ENCODE assay signal across 19 cellular contexts in genomic region chr18:3384664-3385189, GRCh38.
A peak's percentile ranks its signal among the peaks of the same experiment; 100 is the strongest.
DNase-seq lines count a peak whose midpoint lies in the region; ATAC-seq and TF ChIP-seq lines count a peak whose summit lies in the region.
"Had no signal": no experiment of that assay in that cellular context is flagged by ENCODE, and none has a peak within 500 bp of the region (broad histone marks: within the 10 kb centered on the region; RNA-seq: fewer than 3 reads in every experiment).

No MANE protein-coding gene starts in this region.

- peaks cover 13% of the 10 kb centered on the region for H3K4me1 Mint-ChIP-seq in Caco-2 (ENCODE audit: low read depth, unreplicated experiment)
- H3K4me1 Mint-ChIP-seq in CD8-positive, alpha-beta T cell (ENCODE audit: low read depth) = no peaks in the 10 kb centered on the region
- peaks cover 4% of the 10 kb centered on the region for H3K4me1 Mint-ChIP-seq in activated T-cell treated with anti-CD3 and anti-CD28 coated beads, Interleukin-2, amount 50 U/mL, for 4 hours (ENCODE audit: low read depth)
- H3K4me1 Mint-ChIP-seq: stimulated activated effector memory CD8-positive, alpha-beta T cell treated with anti-CD3 and anti-CD28 coated beads, Interleukin-12 subunit alpha, Interleukin-12 subunit beta, amount 100 ng/mL, for 72 hours had no signal

- no peaks in the 10 kb centered on the region for H3K36me3 ChIP-seq in Caco-2 (ENCODE audit: control insufficient read depth, insufficient read depth, low read length)
- H3K36me3 ChIP-seq in Panc1 (ENCODE audit: control insufficient read depth, insufficient read depth, low read length) = no peaks in the 10 kb centered on the region
- no peaks in the 10 kb centered on the region for H3K36me3 ChIP-seq in CD8-positive, alpha-beta T cell (ENCODE audit: insufficient read depth, low read length)
- H3K36me3 ChIP-seq in tibial nerve = no peaks in the 10 kb centered on the region
- H3K36me3 ChIP-seq in WERI-Rb-1 = no peaks in the 10 kb centered on the region

- intact Hi-C loops in Caco-2 (cut with micrococcal nuclease; ENCODE audit: unreplicated experiment) = loop anchor here (5.0 kb wide), 2 partner anchors 102 to 208 kb away; no protein-coding TSS in a partner anchor
- intact Hi-C loops in Panc1 (cut with micrococcal nuclease; ENCODE audit: unreplicated experiment) = no loop called here
- intact Hi-C loops in CD8-positive, alpha-beta T cell (cut with DNase I, micrococcal nuclease) = loop anchor here in 1 of 2 experiments (5.0 kb wide), 2 partner anchors 208 to 283 kb away; no protein-coding TSS in a partner anchor

- H3K27me3 ChIP-seq in Caco-2 (replicated peaks; ENCODE audit: control insufficient read depth, insufficient read depth, low read length) = no peaks in the 10 kb centered on the region
- no peaks in the 10 kb centered on the region for H3K27me3 ChIP-seq in Panc1 (ENCODE audit: control insufficient read depth, insufficient read depth, low read length)
- H3K27me3 ChIP-seq in CD8-positive, alpha-beta T cell (ENCODE audit: insufficient read depth, low read length) = no peaks in the 10 kb centered on the region
- no peaks in the 10 kb centered on the region for H3K27me3 ChIP-seq in tibial nerve
- H3K27me3 ChIP-seq in WERI-Rb-1 (ENCODE audit: insufficient read depth, low read depth, severe bottlenecking) = no peaks in the 10 kb centered on the region

- H3K9me3 ChIP-seq in Caco-2 = no peaks in the 10 kb centered on the region; the same call in none of the 2 replicates
- H3K9me3 ChIP-seq in Panc1 (ENCODE audit: control insufficient read depth, insufficient read depth, low read depth, low read length) = peaks cover 15% of the 10 kb centered on the region; the same call in 1 of the 2 replicates
- H3K9me3 ChIP-seq in CD8-positive, alpha-beta T cell (ENCODE audit: low read length) = no peaks in the 10 kb centered on the region
- peaks cover 0 to 6% (median 0%) of the 10 kb centered on the region in 4 donors for H3K9me3 ChIP-seq in tibial nerve
- H3K9me3 ChIP-seq in WERI-Rb-1 (ENCODE audit: severe bottlenecking) = no peaks in the 10 kb centered on the region

- no peak overlapping the region for H3K4me3 Mint-ChIP-seq in Caco-2 (ENCODE audit: unreplicated experiment)
- H3K4me3 Mint-ChIP-seq in CD8-positive, alpha-beta T cell = no peak overlapping the region
- H3K4me3 Mint-ChIP-seq in activated T-cell treated with anti-CD3 and anti-CD28 coated beads, Interleukin-2, amount 50 U/mL, for 4 hours = no peak overlapping the region
- H3K4me3 Mint-ChIP-seq: activated naive CD8-positive, alpha-beta T cell treated with anti-CD3 and anti-CD28 coated beads, Interleukin-2, amount 50 U/mL, for 24 hours; stimulated activated effector memory CD8-positive, alpha-beta T cell treated with anti-CD3 and anti-CD28 coated beads, Interleukin-12 subunit alpha, Interleukin-12 subunit beta, amount 100 ng/mL, for 72 hours had no signal

- ATAC-seq in GM19351 (IDR thresholded peaks at IDR 0.05; ENCODE audit: unreplicated experiment) (peak; percentile 91), HG02938 (IDR thresholded peaks at IDR 0.05; ENCODE audit: unreplicated experiment) (peak; percentile 60), Panc1 (peak; percentile 44)
- ATAC-seq in CD8-positive, alpha-beta T cell = no peak
- ATAC-seq in activated T-cell treated with anti-CD3 and anti-CD28 coated beads, Interleukin-2, amount 50 U/mL, for 4 hours = no peak
- ATAC-seq: activated naive CD8-positive, alpha-beta T cell treated with anti-CD3 and anti-CD28 coated beads, Interleukin-2, amount 50 U/mL, for 24 hours; stimulated activated effector memory CD8-positive, alpha-beta T cell treated with anti-CD3 and anti-CD28 coated beads, Interleukin-12 subunit alpha, Interleukin-12 subunit beta, amount 100 ng/mL, for 72 hours had no signal

- 90% methylated on average over 9 of the region's 9 CpGs for WGBS in tibial nerve, 2 donors

- POLR2A ChIA-PET in Caco-2 (lab: Charles Lee) (no interaction called here), Panc1 (lab: Charles Lee) (interaction anchor here (0.6 kb wide), 1 partner anchor 63 kb away, joined by 7 read pairs; no protein-coding TSS in a partner anchor)
- POLR2A ChIA-PET in CD8-positive, alpha-beta T cell (lab: Charles Lee) = no interaction called here

- peaks cover 15% of the 10 kb centered on the region for H3K4me1 ChIP-seq in Caco-2
- peaks cover 6% of the 10 kb centered on the region; the same call in 1 of the 2 replicates for H3K4me1 ChIP-seq in Panc1 (ENCODE audit: control insufficient read depth, insufficient read depth, low read length)
- no peaks in the 10 kb centered on the region for H3K4me1 ChIP-seq in CD8-positive, alpha-beta T cell (ENCODE audit: insufficient read depth, low read length)
- H3K4me1 ChIP-seq in tibial nerve = peaks cover 0 to 3% (median 0%) of the 10 kb centered on the region in 4 donors

- no TSS peak for BruUV-seq in Caco-2 (replicated peaks; lab: Mats Ljungman, UMichigan)
- no TSS peak for BruUV-seq in Panc1 (replicated peaks; lab: Mats Ljungman, UMichigan)

- peak overlapping the region; percentile 74 for H3K27ac ChIP-seq in Panc1 (ENCODE audit: low read length)
- no peak overlapping the region for H3K27ac ChIP-seq in CD8-positive, alpha-beta T cell (ENCODE audit: low read depth, low read length)
- no peak overlapping the region for H3K27ac ChIP-seq in tibial nerve
- H3K27ac ChIP-seq in WERI-Rb-1 = no peak overlapping the region
- H3K27ac ChIP-seq: GM23248 had no signal

- CTCF ChIA-PET in Caco-2 (lab: Charles Lee) = interaction anchor here (0.5 kb wide), 1 partner anchor 54 kb away, joined by 4 read pairs; no protein-coding TSS in a partner anchor
- CTCF ChIA-PET in Panc1 (lab: Charles Lee) = no interaction called here
- CTCF ChIA-PET in CD8-positive, alpha-beta T cell (lab: Charles Lee) = interaction anchor here (1.2 kb wide), 1 partner anchor 65 kb away, joined by 3 read pairs; no protein-coding TSS in a partner anchor

- no peak for TF ChIP-seq EP300 in tibial nerve (IDR thresholded peaks at IDR 0.05)

- TF ChIP-seq CTCF in Caco-2 (IDR thresholded peaks at IDR 0.05; ENCODE audit: insufficient read depth in 1 of 2, low read depth in 1 of 2, low read length in 1 of 2, severe bottlenecking in 1 of 2, unreplicated experiment in 1 of 2) = no peak
- no peak for TF ChIP-seq CTCF in Panc1 (IDR thresholded peaks at IDR 0.05)
- no peak for TF ChIP-seq CTCF in CD8-positive, alpha-beta T cell (IDR thresholded peaks at IDR 0.05)
- no peak for TF ChIP-seq CTCF in tibial nerve (IDR thresholded peaks at IDR 0.05)
- no peak for TF ChIP-seq CTCF in WERI-Rb-1 (IDR thresholded peaks at IDR 0.05; ENCODE audit: low read depth, low read length)

- in situ Hi-C loops in Panc1 (cut with HindIII; ENCODE audit: low pct_unique_long_range_greater_than_20kb, low sequenced_read_pairs) = no loop called here

- H3K4me3 ChIP-seq in Caco-2 (ENCODE audit: low read depth, low read length) (no peak overlapping the region), Panc1 (ENCODE audit: low read depth in 2 of 2, low read length in 2 of 2) (no peak overlapping the region), tibial nerve (no peak overlapping the region), WERI-Rb-1 (ENCODE audit: low read depth, low read length) (no peak overlapping the region)
- no peak overlapping the region for H3K4me3 ChIP-seq in CD8-positive, alpha-beta T cell (ENCODE audit: low read depth, low read length)
- H3K4me3 ChIP-seq: GM23248 had no signal

- peak overlapping the region; percentile 72 for H3K27ac Mint-ChIP-seq in Caco-2 (ENCODE audit: unreplicated experiment)
- H3K27ac Mint-ChIP-seq in CD8-positive, alpha-beta T cell = no peak overlapping the region
- H3K27ac Mint-ChIP-seq: activated naive CD8-positive, alpha-beta T cell treated with anti-CD3 and anti-CD28 coated beads, Interleukin-2, amount 50 U/mL, for 24 hours; stimulated activated effector memory CD8-positive, alpha-beta T cell treated with anti-CD3 and anti-CD28 coated beads, Interleukin-12 subunit alpha, Interleukin-12 subunit beta, amount 100 ng/mL, for 72 hours had no signal

- TF ChIP-seq POLR2A in tibial nerve (IDR thresholded peaks at IDR 0.05) = no peak

- H3K27me3 Mint-ChIP-seq in Caco-2 (ENCODE audit: insufficient read depth, unreplicated experiment) = no peaks in the 10 kb centered on the region
- H3K27me3 Mint-ChIP-seq in CD8-positive, alpha-beta T cell (ENCODE audit: low read depth) = no peaks in the 10 kb centered on the region
- H3K27me3 Mint-ChIP-seq in activated T-cell treated with anti-CD3 and anti-CD28 coated beads, Interleukin-2, amount 50 U/mL, for 4 hours (ENCODE audit: low read depth) = no peaks in the 10 kb centered on the region

- H3K9me3 Mint-ChIP-seq in Caco-2 (ENCODE audit: unreplicated experiment) = peaks cover 11% of the 10 kb centered on the region
- H3K9me3 Mint-ChIP-seq in CD8-positive, alpha-beta T cell = no peaks in the 10 kb centered on the region
- H3K9me3 Mint-ChIP-seq in activated T-cell treated with anti-CD3 and anti-CD28 coated beads, Interleukin-2, amount 50 U/mL, for 4 hours = no peaks in the 10 kb centered on the region
- H3K9me3 Mint-ChIP-seq: activated naive CD8-positive, alpha-beta T cell treated with anti-CD3 and anti-CD28 coated beads, Interleukin-2, amount 50 U/mL, for 24 hours; stimulated activated effector memory CD8-positive, alpha-beta T cell treated with anti-CD3 and anti-CD28 coated beads, Interleukin-12 subunit alpha, Interleukin-12 subunit beta, amount 100 ng/mL, for 72 hours had no signal

- peaks cover 4% of the 10 kb centered on the region for H3K36me3 Mint-ChIP-seq in Caco-2 (ENCODE audit: insufficient read depth, unreplicated experiment)
- no peaks in the 10 kb centered on the region for H3K36me3 Mint-ChIP-seq in CD8-positive, alpha-beta T cell
- no peaks in the 10 kb centered on the region for H3K36me3 Mint-ChIP-seq in activated T-cell treated with anti-CD3 and anti-CD28 coated beads, Interleukin-2, amount 50 U/mL, for 4 hours (ENCODE audit: insufficient read depth)

- DNase-seq in Caco-2 (no peak), Panc1 (ENCODE audit: low read depth, low spot score) (no peak), tibial nerve (ENCODE audit: low spot score in 2 of 2) (no peak), WERI-Rb-1 (no peak)
- DNase-seq in CD8-positive, alpha-beta T cell = no peak
- DNase-seq in activated T-cell treated with anti-CD3 and anti-CD28 coated beads, Interleukin-2, amount 50 U/mL, for 4 hours = no peak
- DNase-seq: activated CD8-positive, alpha-beta memory T cell treated with anti-CD3 and anti-CD28 coated beads, Interleukin-2, amount 50 U/mL, for 4 hours; activated naive CD8-positive, alpha-beta T cell treated with anti-CD3 and anti-CD28 coated beads, Interleukin-2, amount 50 U/mL, for 24 hours; GM23248; head of caudate nucleus; IMR-90; NCI-H1417 treated with DMSO at 0.1 percent for 48 hours; NCI-H748 treated with DMSO at 0.1 percent for 48 hours; retina; SHP77; stimulated activated CD4-positive, alpha-beta T cell treated with anti-CD3 and anti-CD28 coated beads, Interleukin-4, amount 100 ng/mL, for 1 hour had no signal

Comparison
In these comparisons a context has a peak if more than half of its experiments do, and no peak if none do; other contexts are left out.
1. ATAC-seq: peak in GM19351 (single experiment), HG02938 (single experiment) and Panc1 (single experiment); none in CD8-positive, alpha-beta T cell (single experiment) and activated T-cell treated with anti-CD3 and anti-CD28 coated beads, Interleukin-2, amount 50 U/mL, for 4 hours (0 of 2).